27 cellular contexts compared by ENCODE assay signal in genomic region chr3:15492847-15493360, GRCh38. TPM values are rescaled to one million over a fixed set of nuclear protein-coding genes. Genes with fewer than 3 reads are reported as not detected.
"Had no signal": no experiment of that assay in that cellular context is flagged by ENCODE, and none has a peak within 500 bp of the region (broad histone marks: within the 10 kb centered on the region; RNA-seq: fewer than 3 reads in every experiment).

No MANE protein-coding gene starts in this region.

- DNase-seq: activated CD4-positive, alpha-beta T cell treated with anti-CD3 and anti-CD28 coated beads, Interleukin-2, amount 10 ng/mL, durations not matched to agents 7 days and 5 days; activated CD4-positive, alpha-beta T cell treated with anti-CD3 and anti-CD28 coated beads, Interleukin-2, amount 50 U/mL, for 48 hours; activated CD8-positive, alpha-beta memory T cell treated with anti-CD3 and anti-CD28 coated beads, Interleukin-2, amount 50 U/mL, for 4 hours; activated CD8-positive, alpha-beta T cell treated with anti-CD3 and anti-CD28 coated beads, Interleukin-2, amount 10 ng/mL, durations not matched to agents 7 days and 5 days; activated effector memory CD4-positive, alpha-beta T cell treated with Interleukin-2 at 50 U/mL for 16 hours; activated naive CD4-positive, alpha-beta T cell treated with anti-CD3 and anti-CD28 coated beads, Interleukin-2, amount 10 ng/mL, durations not matched to agents 7 days and 5 days; activated T-cell treated with anti-CD3 and anti-CD28 coated beads, Interleukin-2, amount 50 U/mL, for 48 hours; amniotic stem cell; aorta; caudate nucleus; cerebellar nuclear complex; KG1; MM.1S; MV-4-11; NCI-H1092; NCI-H1436 treated with DMSO at 0.1 percent for 48 hours; NCI-H1694 treated with DMSO at 0.1 percent for 48 hours; NCI-H2029; NCI-H345; NCI-H524 treated with DMSO at 0.1 percent for 48 hours; PC-9; SHP77 had no signal

- H3K36me3 Mint-ChIP-seq: activated naive CD4-positive, alpha-beta T cell treated with anti-CD3 and anti-CD28 coated beads, Interleukin-2, amount 10 ng/mL, durations not matched to agents 7 days and 5 days; activated naive CD8-positive, alpha-beta T cell had no signal

- H3K27me3 Mint-ChIP-seq: activated CD4-positive, alpha-beta T cell treated with anti-CD3 and anti-CD28 coated beads, Interleukin-2, amount 10 ng/mL, durations not matched to agents 7 days and 5 days; activated naive CD8-positive, alpha-beta T cell; brain had no signal

- H3K36me3 ChIP-seq: SJCRH30 had no signal

- H3K27ac ChIP-seq: PC-9, SJCRH30, SK-N-MC had no signal

- ATAC-seq: activated CD8-positive, alpha-beta T cell treated with anti-CD3 and anti-CD28 coated beads, Interleukin-2, amount 10 ng/mL, durations not matched to agents 7 days and 5 days had no signal

- H3K27ac Mint-ChIP-seq: activated CD4-positive, alpha-beta T cell treated with anti-CD3 and anti-CD28 coated beads, Interleukin-2, amount 10 ng/mL, durations not matched to agents 7 days and 5 days; activated CD8-positive, alpha-beta T cell treated with anti-CD3 and anti-CD28 coated beads, Interleukin-2, amount 10 ng/mL, durations not matched to agents 7 days and 5 days; activated naive CD4-positive, alpha-beta T cell treated with anti-CD3 and anti-CD28 coated beads, Interleukin-2, amount 10 ng/mL, durations not matched to agents 7 days and 5 days; activated naive CD8-positive, alpha-beta T cell; brain had no signal

- H3K4me2 ChIP-seq: PC-9 had no signal

- H3K4me3 ChIP-seq: PC-9, SJCRH30, SK-N-MC had no signal

- H3K27me3 ChIP-seq: SJCRH30 had no signal

- H3K4me3 Mint-ChIP-seq: activated CD4-positive, alpha-beta T cell treated with anti-CD3 and anti-CD28 coated beads, Interleukin-2, amount 10 ng/mL, durations not matched to agents 7 days and 5 days; activated CD8-positive, alpha-beta T cell treated with anti-CD3 and anti-CD28 coated beads, Interleukin-2, amount 10 ng/mL, durations not matched to agents 7 days and 5 days; activated naive CD4-positive, alpha-beta T cell treated with anti-CD3 and anti-CD28 coated beads, Interleukin-2, amount 10 ng/mL, durations not matched to agents 7 days and 5 days; activated naive CD8-positive, alpha-beta T cell; brain had no signal

- H3K9me3 Mint-ChIP-seq: activated CD4-positive, alpha-beta T cell treated with anti-CD3 and anti-CD28 coated beads, Interleukin-2, amount 10 ng/mL, durations not matched to agents 7 days and 5 days; activated naive CD4-positive, alpha-beta T cell treated with anti-CD3 and anti-CD28 coated beads, Interleukin-2, amount 10 ng/mL, durations not matched to agents 7 days and 5 days; brain had no signal

- H2AFZ ChIP-seq: PC-9 had no signal

- H3K9me3 ChIP-seq: SJCRH30 had no signal

RNA-seq across cellular contexts. Expression of gene COLQ, which starts 28.6 kb away (rescaled TPM):
- total RNA-seq: NCI-H460 had no signal
